ENCODE assay signal across 7 cellular contexts in the genomic region with DNA sequence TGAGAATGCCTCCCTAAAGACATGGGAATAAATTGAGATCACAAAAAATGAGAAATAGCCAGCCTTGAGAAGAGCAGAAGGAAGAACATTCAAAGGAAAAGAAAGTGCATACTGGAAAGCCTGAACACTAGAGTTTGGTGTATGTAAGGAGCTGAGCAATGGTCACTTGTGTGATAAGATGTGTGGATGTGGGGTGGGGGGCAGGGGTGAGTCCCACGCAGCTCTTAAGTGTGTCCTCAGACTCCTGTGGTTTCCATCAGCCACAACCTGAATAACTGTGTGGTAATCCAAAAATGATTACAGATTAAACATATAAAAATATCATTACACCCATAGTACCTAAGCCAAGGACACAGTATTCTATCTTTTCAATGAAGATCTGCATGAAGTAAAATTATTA.
"Had no signal": no experiment of that assay in that cellular context is flagged by ENCODE, and none has a peak within 500 bp of the region (broad histone marks: within the 10 kb centered on the region; RNA-seq: fewer than 3 reads in every experiment).

No MANE protein-coding gene starts in this region.

- DNase-seq: GM23248, GOT3, H7, HFFc6 had no signal

- H3K4me3 Mint-ChIP-seq: HFFc6, IgD-negative memory B cell had no signal

- H2AFZ ChIP-seq: GM23248 had no signal

- H3K9me3 ChIP-seq: HAP-1 had no signal

- H3K36me3 Mint-ChIP-seq: IgD-negative memory B cell had no signal

- H3K9me3 Mint-ChIP-seq: HFFc6, IgD-negative memory B cell had no signal

- H3K4me3 ChIP-seq: GM23248, HAP-1 had no signal

- H3K9ac ChIP-seq: GM23248 had no signal

- H3K4me1 ChIP-seq: HAP-1 had no signal

- H3K4me1 Mint-ChIP-seq: IgD-negative memory B cell had no signal

- H3K27ac ChIP-seq: GM23248, HL-60 had no signal

- H3K27ac Mint-ChIP-seq: HFFc6, IgD-negative memory B cell had no signal
